In the genomic region with DNA sequence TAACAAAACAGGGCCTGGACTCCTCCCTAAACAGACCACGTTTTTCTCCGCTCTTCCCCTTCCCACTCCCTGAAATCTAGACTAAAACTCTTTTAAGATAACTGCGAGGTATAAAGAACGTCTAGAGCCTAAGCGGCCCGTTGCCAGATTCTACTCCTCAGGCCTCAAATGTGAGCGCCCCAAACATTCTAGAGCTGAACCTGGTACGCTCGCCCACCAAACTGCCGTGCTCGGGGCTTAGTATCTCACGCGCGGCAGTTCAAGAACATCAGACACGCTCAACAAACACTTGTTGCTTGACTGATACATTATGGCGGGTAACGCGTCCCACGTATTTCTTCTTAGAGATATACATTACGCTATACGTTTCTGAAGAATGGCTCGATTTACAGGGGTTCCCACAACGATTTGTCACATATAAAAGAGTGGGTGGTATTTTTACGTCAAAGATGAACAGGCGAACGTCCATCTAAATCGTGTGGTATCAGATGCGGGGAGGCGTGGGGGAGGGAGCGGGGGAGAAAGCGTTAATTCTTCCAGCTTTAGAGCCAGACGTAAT, we compare ENCODE assay signal across 8 cellular contexts. TPM values are rescaled to one million over a fixed set of nuclear protein-coding genes. Genes with fewer than 3 reads are reported as not detected.
A peak's percentile ranks its signal among the peaks of the same experiment; 100 is the strongest.
DNase-seq lines count a peak whose midpoint lies in the region; ATAC-seq lines count a peak whose summit lies in the region.

No MANE protein-coding gene starts in this region.

- peak overlapping the region; percentile 90 for H3K27ac ChIP-seq in temporal lobe (ENCODE audit: low read depth, low read length)

- H3K9me3 Mint-ChIP-seq in naive thymus-derived CD8-positive, alpha-beta T cell: no peaks in the 10 kb centered on the region

- ATAC-seq in GM21529 (IDR thresholded peaks at IDR 0.05; ENCODE audit: unreplicated experiment) (peak; percentile 3), esophagus mucosa (peak; percentile 1), HG03045 (IDR thresholded peaks at IDR 0.05; ENCODE audit: unreplicated experiment) (no peak)
- ATAC-seq in naive thymus-derived CD8-positive, alpha-beta T cell: peak; percentile 7 to 21

- H3K36me3 Mint-ChIP-seq in naive thymus-derived CD8-positive, alpha-beta T cell: peaks cover 0 to 16% (median 0%) of the 10 kb centered on the region in 3 donors

- no peaks in the 10 kb centered on the region for H3K27me3 Mint-ChIP-seq in naive thymus-derived CD8-positive, alpha-beta T cell

- peak overlapping the region; percentile 92 to 100 (median 98) for H3K4me3 Mint-ChIP-seq in naive thymus-derived CD8-positive, alpha-beta T cell

- DNase-seq in Ammon's horn (ENCODE audit: low spot score) (peak; percentile 35), NCI-H69 (lab: John Stamatoyannopoulos, UW) (peak; percentile 72), activated T-cell treated with anti-CD3 and anti-CD28 coated beads for 24 hours (ENCODE audit: low read depth) (peak; percentile 33)
- DNase-seq in naive thymus-derived CD8-positive, alpha-beta T cell: peak; percentile 18 to 75 (median 43)

- H3K4me1 Mint-ChIP-seq in naive thymus-derived CD8-positive, alpha-beta T cell: peaks cover 26 to 70% (median 63%) of the 10 kb centered on the region in 4 donors

- POLR2A ChIA-PET in naive thymus-derived CD8-positive, alpha-beta T cell (lab: Charles Lee): interaction anchor here (0.5 to 4.7 kb wide), 10 partner anchors 10 to 975 kb away, joined by 3 to 57 read pairs (median 5); a partner anchor contains a TSS

- peak overlapping the region; percentile 95 to 100 (median 99) for H3K27ac Mint-ChIP-seq in naive thymus-derived CD8-positive, alpha-beta T cell

RNA-seq across cellular contexts. Expression of a gene that starts 0.6 kb away (rescaled TPM):
- 7.2 TPM for total RNA-seq in esophagus mucosa
- total RNA-seq in naive thymus-derived CD8-positive, alpha-beta T cell: 10 to 100 TPM; 37.0 to 37.8 TPM
- 100 to 1,000 TPM; 103 to 116 (median 110) TPM for polyA plus RNA-seq in naive thymus-derived CD8-positive, alpha-beta T cell
- 3.0 TPM for total RNA-seq in temporal lobe

RNA-seq across cellular contexts. Expression of a gene that starts 0.8 kb away (rescaled TPM):
- total RNA-seq in esophagus mucosa (8.8 TPM), temporal lobe (32.5 TPM)
- total RNA-seq in naive thymus-derived CD8-positive, alpha-beta T cell: 10 to 100 TPM; 21.9 to 24.2 TPM
- 10 to 100 TPM; 22.8 to 26.0 (median 23.5) TPM for polyA plus RNA-seq in naive thymus-derived CD8-positive, alpha-beta T cell

RNA-seq across cellular contexts. Expression of a gene that starts 21.4 kb away (rescaled TPM):
- total RNA-seq in esophagus mucosa (39.2 TPM), temporal lobe (27.0 TPM)
- total RNA-seq in naive thymus-derived CD8-positive, alpha-beta T cell: 10 to 100 TPM; 22.5 to 23.0 TPM
- polyA plus RNA-seq in naive thymus-derived CD8-positive, alpha-beta T cell: 10 to 100 TPM; 70.0 to 92.7 (median 91.3) TPM

RNA-seq across cellular contexts. Expression of a gene that starts 25.6 kb away (rescaled TPM):
- total RNA-seq in esophagus mucosa (5.6 TPM), temporal lobe (3.9 TPM)
- 10 to 100 TPM; 20.9 to 22.6 TPM for total RNA-seq in naive thymus-derived CD8-positive, alpha-beta T cell
- 10 to 100 TPM; 12.7 to 14.4 (median 14.1) TPM for polyA plus RNA-seq in naive thymus-derived CD8-positive, alpha-beta T cell
